In the genomic region with DNA sequence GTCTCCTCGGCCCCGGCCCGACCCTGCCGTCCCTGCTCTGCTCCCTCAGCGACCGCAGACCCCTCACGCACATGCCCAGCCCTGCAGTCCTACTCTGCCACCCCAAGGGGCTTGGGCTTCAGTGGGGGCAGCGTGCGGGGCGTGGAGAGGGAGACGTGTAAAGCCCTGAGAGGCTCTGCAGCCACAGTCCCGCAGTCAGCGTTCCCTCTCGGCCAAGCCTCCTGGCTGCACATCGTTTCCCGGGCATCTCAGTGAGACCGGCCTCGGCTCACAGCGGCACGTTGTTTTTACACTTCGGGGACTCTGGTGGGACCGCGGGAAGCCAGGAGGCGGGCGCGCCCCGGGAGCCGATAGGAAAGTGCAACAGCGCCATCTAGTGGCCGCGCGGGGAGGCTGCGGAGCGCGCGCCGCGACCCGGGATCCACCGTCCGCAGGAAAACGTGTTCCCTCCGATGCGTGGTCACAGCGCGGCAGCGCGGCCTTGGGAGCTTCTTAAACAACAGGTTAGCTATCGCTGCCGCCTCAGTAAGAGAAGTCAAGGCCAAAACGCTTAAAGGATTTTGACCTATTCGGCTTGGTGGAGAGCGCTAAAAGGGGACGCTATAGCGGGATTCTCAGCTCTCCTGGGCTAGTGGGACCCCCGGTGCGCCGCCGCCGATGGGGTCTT, we compare ENCODE assay signal across 8 cellular contexts.
DNase-seq lines count a peak whose midpoint lies in the region; ATAC-seq and TF ChIP-seq lines count a peak whose summit lies in the region.

No MANE protein-coding gene starts in this region.

- TF ChIP-seq CTCF in BE2C (IDR thresholded peaks at IDR 0.05; ENCODE audit: low read depth, low read length) (peak; percentile 88), RWPE2 (IDR thresholded peaks at IDR 0.05; ENCODE audit: poor library complexity, severe bottlenecking) (peak; percentile 100), uterus (IDR thresholded peaks at IDR 0.05) (peak; percentile 94 to 99 (median 96))

- peak; percentile 83 for ATAC-seq in GM19035 (IDR thresholded peaks at IDR 0.05; ENCODE audit: unreplicated experiment)
- peak; percentile 81 for ATAC-seq in HG03442 (IDR thresholded peaks at IDR 0.05; ENCODE audit: unreplicated experiment)
- ATAC-seq in RWPE2 (ENCODE audit: low read depth), result peak; percentile 80

- H3K4me1 ChIP-seq in BE2C (no peaks in the 10 kb centered on the region), RWPE2 (ENCODE audit: insufficient read depth, poor library complexity, severe bottlenecking) (no peaks in the 10 kb centered on the region), uterus (no peaks in the 10 kb centered on the region)

- peak; percentile 78 for DNase-seq in BE2C
- no peak for DNase-seq in RWPE2 (ENCODE audit: low spot score)
- peak; percentile 64 for DNase-seq in activated naive CD4-positive, alpha-beta T cell treated with anti-CD3 and anti-CD28 coated beads, Interleukin-2, amount 50 U/mL, for 16 hours
- DNase-seq in cardiac septum (ENCODE audit: low spot score), result peak; percentile 80
- DNase-seq in posterior vena cava (ENCODE audit: low spot score), result peak; percentile 90
- DNase-seq in uterus, result peak; percentile 61 to 81

- H3K4me3 ChIP-seq in BE2C (ENCODE audit: low read depth, low read length) (peak overlapping the region; percentile 24; the same call in 1 of the 2 replicates), RWPE2 (ENCODE audit: severe bottlenecking) (peak overlapping the region; percentile 11), uterus (peak overlapping the region in 1 of 2 donors; percentile 25)

- TF ChIP-seq POLR2A in uterus (IDR thresholded peaks at IDR 0.05), result no peak

- peaks cover 79% of the 10 kb centered on the region for H3K27me3 ChIP-seq in BE2C
- H3K27me3 ChIP-seq in RWPE2 (ENCODE audit: insufficient read depth, poor library complexity, severe bottlenecking), result peaks cover 11% of the 10 kb centered on the region
- no peaks in the 10 kb centered on the region for H3K27me3 ChIP-seq in uterus

- H3K36me3 ChIP-seq in BE2C (no peaks in the 10 kb centered on the region), RWPE2 (ENCODE audit: low read depth) (no peaks in the 10 kb centered on the region), uterus (no peaks in the 10 kb centered on the region)

- H3K9me3 ChIP-seq in BE2C (no peaks in the 10 kb centered on the region), RWPE2 (ENCODE audit: severe bottlenecking) (no peaks in the 10 kb centered on the region), uterus (no peaks in the 10 kb centered on the region)

- H3K27ac ChIP-seq in RWPE2 (ENCODE audit: poor library complexity, severe bottlenecking), result no peak overlapping the region
- no peak overlapping the region for H3K27ac ChIP-seq in uterus

- intact Hi-C loops in cardiac septum (cut with DNase I), result loop anchor here (2.0 kb wide), 1 partner anchor 109 kb away; no protein-coding TSS in a partner anchor
- intact Hi-C loops in posterior vena cava (cut with DNase I), result loop anchor here (2.0 to 10.0 kb wide), 3 partner anchors 109 to 517 kb away; no protein-coding TSS in a partner anchor
- intact Hi-C loops in uterus (cut with DNase I; ENCODE audit: low total_unique reads), result loop anchor here (5.0 kb wide), 1 partner anchor 109 kb away; no protein-coding TSS in a partner anchor
